Comparison of ENCODE assay signal across 1 cellular context in genomic region chr16:88767546-88767945, GRCh38.
TF ChIP-seq lines count a peak whose summit lies in the region.

No MANE protein-coding gene starts in this region.

TF ChIP-seq in K562, 482 proteins besides CTCF, POLR2A, EP300 and RAD21 (continued from another document):
- peak in 1 of 2 experiments; percentile 46 for TF ChIP-seq E2F6 (IDR thresholded peaks at IDR 0.05; ENCODE audit: borderline replicate concordance in 1 of 2, extremely low read depth in 1 of 2, insufficient read depth in 1 of 2, insufficient read length in 1 of 2, low read depth in 1 of 2, low read length in 1 of 2, poor library complexity in 1 of 2, severe bottlenecking in 1 of 2)
